9 cellular contexts compared by ENCODE assay signal in genomic region chr15:31338879-31339557, GRCh38. TPM values are rescaled to one million over a fixed set of nuclear protein-coding genes. Genes with fewer than 3 reads are reported as not detected.
DNase-seq lines count a peak whose midpoint lies in the region; ATAC-seq, FAIRE-seq and TF ChIP-seq lines count a peak whose summit lies in the region.
"Had no signal": no experiment of that assay in that cellular context is flagged by ENCODE, and none has a peak within 500 bp of the region (broad histone marks: within the 10 kb centered on the region; RNA-seq: fewer than 3 reads in every experiment).

No MANE protein-coding gene starts in this region.

- ATAC-seq in HG02840 (IDR thresholded peaks at IDR 0.05; ENCODE audit: low FRiP score, unreplicated experiment), result peak; percentile 42
- peak; percentile 60 for ATAC-seq in K562
- ATAC-seq in stimulated activated naive CD8-positive, alpha-beta T cell treated with anti-CD3 and anti-CD28 coated beads, Interleukin-15, amount 100 ng/mL, for 72 hours, result peak; percentile 81
- ATAC-seq in GM21526 (IDR thresholded peaks at IDR 0.05; ENCODE audit: low FRiP score, unreplicated experiment), result no peak

- no peaks in the 10 kb centered on the region for H3K27me3 Mint-ChIP-seq in activated CD4-positive, alpha-beta T cell treated with anti-CD3 and anti-CD28 coated beads, Interleukin-2, amount 10 ng/mL, durations not matched to agents 24 days and 14 days
- no peaks in the 10 kb centered on the region for H3K27me3 Mint-ChIP-seq in stimulated activated naive CD8-positive, alpha-beta T cell treated with anti-CD3 and anti-CD28 coated beads, Interleukin-15, amount 100 ng/mL, for 72 hours

- peaks cover 85% of the 10 kb centered on the region for H3K4me1 Mint-ChIP-seq in activated CD4-positive, alpha-beta T cell treated with anti-CD3 and anti-CD28 coated beads, Interleukin-2, amount 10 ng/mL, durations not matched to agents 24 days and 14 days
- peaks cover 100% of the 10 kb centered on the region for H3K4me1 Mint-ChIP-seq in stimulated activated naive CD8-positive, alpha-beta T cell treated with anti-CD3 and anti-CD28 coated beads, Interleukin-15, amount 100 ng/mL, for 72 hours

- H3K9me3 Mint-ChIP-seq in activated CD4-positive, alpha-beta T cell treated with anti-CD3 and anti-CD28 coated beads, Interleukin-2, amount 10 ng/mL, durations not matched to agents 24 days and 14 days, result no peaks in the 10 kb centered on the region
- no peaks in the 10 kb centered on the region for H3K9me3 Mint-ChIP-seq in stimulated activated naive CD8-positive, alpha-beta T cell treated with anti-CD3 and anti-CD28 coated beads, Interleukin-15, amount 100 ng/mL, for 72 hours

- no peak for TF ChIP-seq RAD21 in K562 (CRISPR knock-in tag; conservative IDR thresholded peaks at IDR 0.05 in 1 of 2, IDR thresholded peaks at IDR 0.05 in 1 of 2)

- peak overlapping the region; percentile 62 for H3K4me3 Mint-ChIP-seq in activated CD4-positive, alpha-beta T cell treated with anti-CD3 and anti-CD28 coated beads, Interleukin-2, amount 10 ng/mL, durations not matched to agents 24 days and 14 days
- H3K4me3 Mint-ChIP-seq in stimulated activated naive CD8-positive, alpha-beta T cell treated with anti-CD3 and anti-CD28 coated beads, Interleukin-15, amount 100 ng/mL, for 72 hours, result peak overlapping the region; percentile 21 to 59

- FAIRE-seq in K562 (lab: Jason Lieb, UNC), result no peak
- FAIRE-seq: colon had no signal

- intact Hi-C loops in activated CD4-positive, alpha-beta T cell treated with anti-CD3 and anti-CD28 coated beads, Interleukin-2, amount 10 ng/mL, durations not matched to agents 24 days and 14 days (cut with micrococcal nuclease), result loop anchor here (1.0 kb wide), 2 partner anchors 8 to 10 kb away; no protein-coding TSS in a partner anchor
- intact Hi-C loops in K562 (cut with micrococcal nuclease), result no loop called here

- peaks cover 0 to 13% of the 10 kb centered on the region in 2 experiments; a peak in 2 of 5 replicates for H3K27me3 ChIP-seq in K562 (ENCODE audit: control insufficient read depth in 2 of 2, insufficient read depth in 2 of 2, low read length in 2 of 2)

- H2AFZ ChIP-seq in K562 (ENCODE audit: low read depth, low read length), result no peak overlapping the region

- H3K4me3 ChIP-seq in K562, result no peak overlapping the region

- CTCF ChIA-PET in K562 (lab: Yijun Ruan, JAX; ENCODE audit: low intra/inter-chr PET ratio), result no interaction called here

- TF ChIP-seq POLR2A in K562 (conservative IDR thresholded peaks at IDR 0.05), result no peak

- H3K9me3 ChIP-seq in K562 (replicated peaks; ENCODE audit: control insufficient read depth, insufficient read depth, low read depth, low read length), result no peaks in the 10 kb centered on the region

- in situ Hi-C loops in K562 (cut with MboI), result no loop called here

- WGBS in K562 (ENCODE audit: insufficient coverage, low coverage, missing lambda C conversion rate), result 26% methylated on average over 7 of the region's 9 CpGs

- no peak for TF ChIP-seq CTCF in K562 (IDR thresholded peaks at IDR 0.05 in 2 of 3, conservative IDR thresholded peaks at IDR 0.05 in 1 of 3; ENCODE audit: insufficient read depth in 2 of 3, low read depth in 1 of 3, low read length in 3 of 3)

- H4K20me1 ChIP-seq in K562 (replicated peaks; ENCODE audit: control insufficient read depth, insufficient read depth, low read length), result peaks cover 34% of the 10 kb centered on the region

- no peaks in the 10 kb centered on the region for H3K36me3 ChIP-seq in K562 (ENCODE audit: control insufficient read depth, insufficient read depth, low read length)

- peak; percentile 85 for DNase-seq in activated CD4-positive, alpha-beta T cell treated with anti-CD3 and anti-CD28 coated beads, Interleukin-2, amount 10 ng/mL, durations not matched to agents 24 days and 14 days
- DNase-seq in activated CD4-positive, alpha-beta T cell treated with anti-CD3 and anti-CD28 coated beads, Interleukin-2, amount 50 U/mL, for 4 hours, result no peak
- DNase-seq in NCI-H345 treated with DMSO at 0.1 percent for 48 hours (lab: John Stamatoyannopoulos, UW; ENCODE audit: unreplicated experiment) (peak; percentile 26), K562 (ENCODE audit: extremely low read depth in 1 of 4, low spot score in 3 of 4) (peak in 1 of 4 experiments; percentile 21), kidney tubule cell (ENCODE audit: low spot score) (peak; percentile 86)
- DNase-seq in stimulated activated naive CD8-positive, alpha-beta T cell treated with anti-CD3 and anti-CD28 coated beads, Interleukin-15, amount 100 ng/mL, for 72 hours, result peak in 1 of 2 donors; percentile 66

- H3K27ac Mint-ChIP-seq in activated CD4-positive, alpha-beta T cell treated with anti-CD3 and anti-CD28 coated beads, Interleukin-2, amount 10 ng/mL, durations not matched to agents 24 days and 14 days, result peak overlapping the region; percentile 93
- peak overlapping the region; percentile 78 to 94 for H3K27ac Mint-ChIP-seq in stimulated activated naive CD8-positive, alpha-beta T cell treated with anti-CD3 and anti-CD28 coated beads, Interleukin-15, amount 100 ng/mL, for 72 hours

- POLR2A ChIA-PET in K562 (lab: Yijun Ruan, JAX), result interaction anchor here (0.6 to 1.0 kb wide), 2 partner anchors 9 to 10 kb away, joined by 3 read pairs; no protein-coding TSS in a partner anchor

- no peak overlapping the region for H3K27ac ChIP-seq in K562 (ENCODE audit: extremely low read depth, low read depth, low read length)

- H3K79me2 ChIP-seq in K562 (ENCODE audit: control insufficient read depth, insufficient read depth, low read length), result no peaks in the 10 kb centered on the region; the same call in 2 of the 3 replicates

- BruUV-seq in K562 (replicated peaks; lab: Mats Ljungman, UMichigan), result no TSS peak

- no peaks in the 10 kb centered on the region for H3K9me1 ChIP-seq in K562 (ENCODE audit: control insufficient read depth, insufficient read depth, low read length)

- H3K4me1 ChIP-seq in K562 (replicated peaks in 1 of 2; ENCODE audit: control insufficient read depth in 2 of 2, insufficient read depth in 2 of 2, low read length in 2 of 2), result peaks cover 0 to 19% of the 10 kb centered on the region in 2 experiments; a peak in 3 of 5 replicates

- no peak overlapping the region; a peak in 1 of 4 replicates for H3K9ac ChIP-seq in K562 (ENCODE audit: insufficient read depth in 1 of 2, low read depth in 2 of 2, low read length in 2 of 2)

- H3K4me2 ChIP-seq in K562 (ENCODE audit: insufficient read depth, low read length), result no peak overlapping the region

- H3K36me3 Mint-ChIP-seq in activated CD4-positive, alpha-beta T cell treated with anti-CD3 and anti-CD28 coated beads, Interleukin-2, amount 10 ng/mL, durations not matched to agents 24 days and 14 days (ENCODE audit: low read depth), result peaks cover 15% of the 10 kb centered on the region

- TF ChIP-seq EP300 in K562 (IDR thresholded peaks at IDR 0.05; ENCODE audit: low read length), result no peak

TF ChIP-seq in K562, 482 proteins besides CTCF, POLR2A, EP300 and RAD21 (continues in another document):
- TF ChIP-seq FOXK2 (conservative IDR thresholded peaks at IDR 0.05 in 1 of 2, IDR thresholded peaks at IDR 0.05 in 1 of 2; ENCODE audit: low read depth in 2 of 2) (no peak), TCF7 (IDR thresholded peaks at IDR 0.05; ENCODE audit: borderline replicate concordance) (no peak), ZNF133 (CRISPR knock-in tag; IDR thresholded peaks at IDR 0.05) (no peak), EGR1 (conservative IDR thresholded peaks at IDR 0.05) (0 out of 2 replicates have a peak, but pooled peaks have one; percentile 16), MYNN (IDR thresholded peaks at IDR 0.05) (no peak), MYNN (CRISPR knock-in tag; IDR thresholded peaks at IDR 0.05) (no peak)
- TF ChIP-seq, protein P1, sequence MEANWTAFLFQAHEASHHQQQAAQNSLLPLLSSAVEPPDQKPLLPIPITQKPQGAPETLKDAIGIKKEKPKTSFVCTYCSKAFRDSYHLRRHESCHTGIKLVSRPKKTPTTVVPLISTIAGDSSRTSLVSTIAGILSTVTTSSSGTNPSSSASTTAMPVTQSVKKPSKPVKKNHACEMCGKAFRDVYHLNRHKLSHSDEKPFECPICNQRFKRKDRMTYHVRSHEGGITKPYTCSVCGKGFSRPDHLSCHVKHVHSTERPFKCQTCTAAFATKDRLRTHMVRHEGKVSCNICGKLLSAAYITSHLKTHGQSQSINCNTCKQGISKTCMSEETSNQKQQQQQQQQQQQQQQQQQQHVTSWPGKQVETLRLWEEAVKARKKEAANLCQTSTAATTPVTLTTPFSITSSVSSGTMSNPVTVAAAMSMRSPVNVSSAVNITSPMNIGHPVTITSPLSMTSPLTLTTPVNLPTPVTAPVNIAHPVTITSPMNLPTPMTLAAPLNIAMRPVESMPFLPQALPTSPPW (CRISPR knock-in tag; IDR thresholded peaks at IDR 0.05), result peak; percentile 56

RNA-seq across cellular contexts. Expression of gene KLF13, which starts 12.4 kb away (rescaled TPM):
- total RNA-seq in activated CD4-positive, alpha-beta T cell treated with anti-CD3 and anti-CD28 coated beads, Interleukin-2, amount 10 ng/mL, durations not matched to agents 24 days and 14 days, result 122 and 135 TPM in 2 replicates
- total RNA-seq in K562 (2011; cell fraction: chromatin; rRNA removed; ENCODE audit: low replicate concordance), result 3.0 and 4.1 TPM in 2 replicates
- 3.0 and 4.2 TPM in 2 replicates for total RNA-seq in K562 (2011; cell fraction: nucleolus; rRNA removed)
- 6.4 and 7.3 TPM in 2 replicates for total RNA-seq in K562 (2011; cell fraction: nucleoplasm; rRNA removed)
- total RNA-seq in K562 (2014; rRNA removed) (6.4 and 6.5 TPM in 2 replicates), K562 (2014; rRNA removed; fragmentation: Illumina TruSeq; extraction: Trizol) (8.1 and 9.6 TPM in 2 replicates), K562 (2015; rRNA removed; fragmentation: Illumina TruSeq; extraction: Trizol) (4.5 and 6.1 TPM in 2 replicates), K562 (2021) (10.5 and 13.6 TPM in 2 replicates)
- polyA plus RNA-seq in K562 (2011; rRNA removed) (4.1 and 4.8 TPM in 2 replicates), K562 (2014; fragmentation: Illumina TruSeq; extraction: Trizol) (5.9 TPM in 2 replicates), K562 (2014; fragmentation: Nextera tagmentation; extraction: Ambion mirVana) (1 to 10 TPM; 1.8 to 2.2 TPM), K562 (2014; rRNA removed) (3.0 and 3.3 TPM in 2 replicates)
- 2.1 and 2.7 TPM in 2 replicates for polyA plus RNA-seq in K562 (2011; cell fraction: cytosol; rRNA removed)
- polyA plus RNA-seq in K562 (2011; cell fraction: nucleus; rRNA removed), result 1.3 and 2.2 TPM in 2 replicates
- 6.4 and 7.3 TPM in 2 replicates for polyA plus RNA-seq in K562 (2012)
- 4.6 and 5.4 TPM in 2 replicates for polyA minus RNA-seq in K562 (2011; rRNA and poly(A)+ RNA removed)
- polyA minus RNA-seq in K562 (2011; cell fraction: cytosol; rRNA and poly(A)+ RNA removed), result 3.5 and 4.4 TPM in 2 replicates
- 1.00 and 1.3 TPM in 2 replicates for polyA minus RNA-seq in K562 (2011; cell fraction: nucleus; rRNA and poly(A)+ RNA removed)

Comparison
In these comparisons a context has a peak if more than half of its experiments do, and no peak if none do; other contexts are left out.
1. DNase-seq: peak in activated CD4-positive, alpha-beta T cell treated with anti-CD3 and anti-CD28 coated beads, Interleukin-2, amount 10 ng/mL, durations not matched to agents 24 days and 14 days (single experiment), NCI-H345 treated with DMSO at 0.1 percent for 48 hours (single experiment) and kidney tubule cell (single experiment); none in activated CD4-positive, alpha-beta T cell treated with anti-CD3 and anti-CD28 coated beads, Interleukin-2, amount 50 U/mL, for 4 hours (0 of 2).